Comparison of ENCODE assay signal across 1 cellular context in genomic region chr12:51847830-51848727, GRCh38.
A peak's percentile ranks its signal among the peaks of the same experiment; 100 is the strongest.
TF ChIP-seq lines count a peak whose summit lies in the region.

FIGNL2 (minus strand) TSS chr12:51848718; CDS start chr12:51822413, 26,305 bp downstream.

TF ChIP-seq in HEK293, 187 proteins besides CTCF, POLR2A, EP300 and RAD21 (continued from another document and continues in another):
- TF ChIP-seq ZBTB10 (tag by site-specific recombination; IDR thresholded peaks at IDR 0.05) (no peak), ZNF560 (tag by site-specific recombination; IDR thresholded peaks at IDR 0.05; ENCODE audit: borderline replicate concordance) (no peak), KLF17 (tag by site-specific recombination; IDR thresholded peaks at IDR 0.05) (no peak), BCL11A (tag by site-specific recombination; IDR thresholded peaks at IDR 0.05; ENCODE audit: low read depth) (no peak), ZNF354C (tag by site-specific recombination; IDR thresholded peaks at IDR 0.05; ENCODE audit: borderline replicate concordance, low read depth) (no peak), ZNF707 (tag by site-specific recombination; IDR thresholded peaks at IDR 0.05) (no peak), ZNF670 (tag by site-specific recombination; IDR thresholded peaks at IDR 0.05; ENCODE audit: low read depth) (no peak), ZNF660 (tag by site-specific recombination; IDR thresholded peaks at IDR 0.05) (no peak), SP3 (tag by site-specific recombination; IDR thresholded peaks at IDR 0.05) (peak; percentile 56; the same call in 1 of the 2 replicates), ZNF580 (tag by site-specific recombination; IDR thresholded peaks at IDR 0.05) (no peak), ZNF621 (tag by site-specific recombination; IDR thresholded peaks at IDR 0.05) (no peak), ZNF140 (tag by site-specific recombination; IDR thresholded peaks at IDR 0.05) (no peak), ZNF549 (tag by site-specific recombination; IDR thresholded peaks at IDR 0.05) (no peak), ZNF274 (IDR thresholded peaks at IDR 0.05; ENCODE audit: low read length) (no peak), ZNF274 (tag by site-specific recombination; IDR thresholded peaks at IDR 0.05; ENCODE audit: borderline replicate concordance) (no peak), ZNF184 (tag by site-specific recombination; IDR thresholded peaks at IDR 0.05) (no peak), ZNF571 (tag by site-specific recombination; IDR thresholded peaks at IDR 0.05) (no peak), HOXA7 (CRISPR knock-in tag; IDR thresholded peaks at IDR 0.05; ENCODE audit: borderline replicate concordance) (no peak), ZBTB48 (tag by site-specific recombination; IDR thresholded peaks at IDR 0.05) (0 out of 2 replicates have a peak, but pooled peaks have one; percentile 21), ZBTB6 (tag by site-specific recombination; IDR thresholded peaks at IDR 0.05) (no peak), ZSCAN5A (tag by site-specific recombination; IDR thresholded peaks at IDR 0.05) (no peak), ZNF768 (tag by site-specific recombination; IDR thresholded peaks at IDR 0.05) (no peak), ZNF76 (tag by site-specific recombination; IDR thresholded peaks at IDR 0.05; ENCODE audit: borderline replicate concordance, low read depth) (no peak), ZNF324 (tag by site-specific recombination; IDR thresholded peaks at IDR 0.05) (no peak), ZNF19 (tag by site-specific recombination; IDR thresholded peaks at IDR 0.05; ENCODE audit: low read depth) (no peak), ZNF843 (tag by site-specific recombination; IDR thresholded peaks at IDR 0.05) (no peak), ZNF37A (tag by site-specific recombination; IDR thresholded peaks at IDR 0.05) (no peak), ZNF518A (tag by site-specific recombination; conservative IDR thresholded peaks at IDR 0.05; ENCODE audit: low read depth) (no peak), ZNF398 (tag by site-specific recombination; IDR thresholded peaks at IDR 0.05) (no peak; the same call in 1 of the 2 replicates), ZFP41 (tag by site-specific recombination; IDR thresholded peaks at IDR 0.05; ENCODE audit: borderline replicate concordance) (no peak), ZNF558 (tag by site-specific recombination; IDR thresholded peaks at IDR 0.05) (no peak), ZNF555 (tag by site-specific recombination; conservative IDR thresholded peaks at IDR 0.05) (no peak), ZNF585B (tag by site-specific recombination; IDR thresholded peaks at IDR 0.05) (no peak), ZNF366 (tag by site-specific recombination; conservative IDR thresholded peaks at IDR 0.05) (no peak), ZBTB17 (tag by site-specific recombination; IDR thresholded peaks at IDR 0.05) (no peak), ZNF175 (tag by site-specific recombination; IDR thresholded peaks at IDR 0.05) (no peak), ZNF292 (tag by site-specific recombination; IDR thresholded peaks at IDR 0.05; ENCODE audit: borderline replicate concordance, low read depth) (no peak), ZNF112 (tag by site-specific recombination; IDR thresholded peaks at IDR 0.05) (no peak), ZBTB8A (tag by site-specific recombination; IDR thresholded peaks at IDR 0.05) (no peak), ZNF248 (tag by site-specific recombination; IDR thresholded peaks at IDR 0.05) (no peak), BCL11B (tag by site-specific recombination; IDR thresholded peaks at IDR 0.05; ENCODE audit: low read depth) (no peak; the same call in 1 of the 2 replicates), ZNF148 (tag by site-specific recombination; IDR thresholded peaks at IDR 0.05; ENCODE audit: borderline replicate concordance) (no peak), ZFHX2 (tag by site-specific recombination; conservative IDR thresholded peaks at IDR 0.05) (peak; percentile 80), TCF7L2 (IDR thresholded peaks at IDR 0.05; ENCODE audit: borderline replicate concordance, low read depth, low read length) (no peak), PATZ1 (tag by site-specific recombination; IDR thresholded peaks at IDR 0.05) (peak; percentile 55), ZNF155 (tag by site-specific recombination; IDR thresholded peaks at IDR 0.05) (no peak), ZNF10 (tag by site-specific recombination; IDR thresholded peaks at IDR 0.05) (no peak)
